ENCODE assay signal across 8 cellular contexts in the genomic region with DNA sequence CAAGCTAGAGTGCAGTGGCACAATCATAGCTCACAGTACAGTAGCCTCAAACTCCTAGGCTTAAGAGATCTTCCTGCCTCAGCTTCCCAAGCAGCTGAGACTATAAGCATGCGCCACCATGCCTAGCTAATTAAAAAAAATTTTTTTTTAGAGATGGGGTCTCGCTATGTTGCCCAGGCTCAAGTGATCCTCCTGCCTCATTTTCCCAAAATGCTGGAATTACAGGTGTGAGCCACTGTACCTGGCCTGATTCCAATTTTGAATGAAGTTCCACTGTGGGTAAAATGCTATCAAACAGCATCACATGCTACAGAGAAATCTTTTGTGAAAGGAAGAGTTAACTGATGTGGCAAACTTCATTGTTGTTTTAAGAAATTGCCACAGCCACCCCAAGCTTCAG.
"Had no signal": no experiment of that assay in that cellular context is flagged by ENCODE, and none has a peak within 500 bp of the region (broad histone marks: within the 10 kb centered on the region; RNA-seq: fewer than 3 reads in every experiment).

No MANE protein-coding gene starts in this region.

- FAIRE-seq: G401.6, GM12878, GM12891, GM12892, GM18507, GM19239 had no signal

- H3K4me3 ChIP-seq: GM12878 had no signal

- DNase-seq: GDM1, GF-D8 had no signal

- ATAC-seq: GM12878 had no signal
